Comparison of ENCODE assay signal across 7 cellular contexts in the genomic region with DNA sequence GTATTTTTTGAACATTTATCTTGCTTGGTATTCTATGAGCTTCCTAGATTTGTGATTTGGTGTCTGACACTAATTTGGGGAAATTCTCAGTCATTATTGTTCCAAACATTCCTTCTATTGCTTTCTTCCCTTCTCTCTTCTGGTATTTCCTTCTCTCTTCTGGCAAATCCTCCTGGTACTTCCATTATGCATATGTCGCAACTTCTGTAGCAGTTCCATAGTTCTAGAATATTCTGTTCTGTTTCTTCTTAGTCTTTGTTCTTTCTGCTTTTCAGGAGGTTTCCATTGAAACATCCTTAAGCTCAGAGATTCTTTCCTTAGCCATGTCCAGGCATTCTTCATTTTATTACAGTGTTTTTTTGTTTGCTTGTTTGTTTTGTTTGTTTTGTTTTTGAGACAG.
"Had no signal": no experiment of that assay in that cellular context is flagged by ENCODE, and none has a peak within 500 bp of the region (broad histone marks: within the 10 kb centered on the region; RNA-seq: fewer than 3 reads in every experiment).

No MANE protein-coding gene starts in this region.

- DNase-seq: GOT3, H9, HCEC 1CT, KBM-7 had no signal

- H3K27ac ChIP-seq: GM23248, HL-60, KMS-11 had no signal

- H2AFZ ChIP-seq: GM23248 had no signal

- H3K4me2 ChIP-seq: KMS-11 had no signal

- H3K9ac ChIP-seq: GM23248, KMS-11 had no signal

- H3K4me3 ChIP-seq: GM23248 had no signal
